In genomic region chr17:36714789-36715188, GRCh38 we compare ENCODE assay signal across 2 cellular contexts.
TF ChIP-seq lines count a peak whose summit lies in the region.

No MANE protein-coding gene starts in this region.

TF ChIP-seq in HepG2, 621 proteins besides CTCF, POLR2A, EP300 and RAD21 (continued from another document):
- TF ChIP-seq ZNF275 (CRISPR knock-in tag; IDR thresholded peaks at IDR 0.05; ENCODE audit: borderline replicate concordance) (no peak), CHD4 (IDR thresholded peaks at IDR 0.05; ENCODE audit: borderline replicate concordance, low read length) (no peak), JARID2 (CRISPR knock-in tag; IDR thresholded peaks at IDR 0.05; ENCODE audit: insufficient replicate concordance) (no peak), ZSCAN31 (CRISPR knock-in tag; IDR thresholded peaks at IDR 0.05; ENCODE audit: low read depth) (no peak), ZNF335 (CRISPR knock-in tag; IDR thresholded peaks at IDR 0.05) (no peak), RAD51 (IDR thresholded peaks at IDR 0.05; ENCODE audit: borderline replicate concordance) (peak; percentile 83), ATF4 (CRISPR knock-in tag; IDR thresholded peaks at IDR 0.05) (no peak), ZNF12 (CRISPR knock-in tag; IDR thresholded peaks at IDR 0.05) (no peak)
TF ChIP-seq in HepG2: peak in this region for 2.

TF ChIP-seq in K562, 482 proteins besides CTCF, POLR2A, EP300 and RAD21 (continued from another document):
- TF ChIP-seq RNF219 (CRISPR knock-in tag; IDR thresholded peaks at IDR 0.05) (no peak), TEAD1 (CRISPR knock-in tag; IDR thresholded peaks at IDR 0.05) (no peak), EP400 (IDR thresholded peaks at IDR 0.05) (no peak), ZNF695 (CRISPR knock-in tag; IDR thresholded peaks at IDR 0.05) (no peak), ATF6 (CRISPR knock-in tag; IDR thresholded peaks at IDR 0.05) (no peak), USF2 (CRISPR knock-in tag; IDR thresholded peaks at IDR 0.05) (peak; percentile 54), KDM4B (IDR thresholded peaks at IDR 0.05; ENCODE audit: borderline replicate concordance in 2 of 2, low read depth in 1 of 2) (no peak)
